In the genomic region with DNA sequence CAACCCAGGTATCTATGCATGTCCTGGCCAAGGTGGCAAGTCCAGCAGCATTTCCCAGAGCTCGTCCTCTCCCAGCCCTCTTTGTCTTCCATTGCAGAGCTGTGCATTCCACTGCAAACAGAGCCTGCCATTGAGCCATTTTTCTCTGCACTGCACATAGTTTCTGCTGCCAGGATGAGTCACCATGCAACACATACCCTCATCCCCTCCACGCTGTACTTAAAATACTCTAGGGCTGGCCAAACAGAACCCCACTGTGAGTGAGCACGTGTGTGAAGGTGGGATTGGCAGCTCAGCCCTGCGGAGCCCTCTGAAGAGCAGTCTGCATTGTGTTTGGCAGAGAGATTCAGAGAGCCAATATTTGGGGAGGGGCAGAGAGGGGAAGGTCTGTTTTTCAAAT, we compare ENCODE assay signal across 9 cellular contexts. TPM values are rescaled to one million over a fixed set of nuclear protein-coding genes. Genes with fewer than 3 reads are reported as not detected.
DNase-seq lines count a peak whose midpoint lies in the region; ATAC-seq and TF ChIP-seq lines count a peak whose summit lies in the region.
"Had no signal": no experiment of that assay in that cellular context is flagged by ENCODE, and none has a peak within 500 bp of the region (broad histone marks: within the 10 kb centered on the region; RNA-seq: fewer than 3 reads in every experiment).

No MANE protein-coding gene starts in this region.

- H3K9me3 ChIP-seq in CD8-positive, alpha-beta T cell (ENCODE audit: low read length): no peaks in the 10 kb centered on the region

- H3K4me1 ChIP-seq in CD8-positive, alpha-beta T cell (ENCODE audit: insufficient read depth, low read length): peaks cover 17% of the 10 kb centered on the region

- ATAC-seq in CD8-positive, alpha-beta T cell: no peak

- H3K4me3 ChIP-seq in CD8-positive, alpha-beta T cell (ENCODE audit: low read depth, low read length): no peak overlapping the region

- H3K36me3 Mint-ChIP-seq in CD8-positive, alpha-beta T cell: peaks cover 2% of the 10 kb centered on the region

- CTCF ChIA-PET in CD8-positive, alpha-beta T cell (lab: Charles Lee): no interaction called here

- H3K4me1 Mint-ChIP-seq in CD8-positive, alpha-beta T cell (ENCODE audit: low read depth): peaks cover 12% of the 10 kb centered on the region

- H3K27me3 Mint-ChIP-seq in CD8-positive, alpha-beta T cell (ENCODE audit: low read depth): peaks cover 4% of the 10 kb centered on the region

- DNase-seq in COR-L47 (lab: John Stamatoyannopoulos, UW) (peak; percentile 67), NCI-H2196 treated with DMSO at 0.1 percent for 48 hours (lab: John Stamatoyannopoulos, UW; ENCODE audit: unreplicated experiment) (peak; percentile 41), dedifferentiated amniotic fluid mesenchymal stem cell (ENCODE audit: extremely low spot score) (peak; percentile 67), myocyte (ENCODE audit: low read depth) (peak; percentile 71), HUDEP-2 (lab: John Stamatoyannopoulos, UW; ENCODE audit: unreplicated experiment in 76 of 76) (no peak), RPMI8226 (no peak), AML-193 (lab: John Stamatoyannopoulos, UW) (no peak)
- DNase-seq in CD8-positive, alpha-beta T cell: no peak

- POLR2A ChIA-PET in CD8-positive, alpha-beta T cell (lab: Charles Lee): no interaction called here

- H3K4me3 Mint-ChIP-seq in CD8-positive, alpha-beta T cell: no peak overlapping the region

- no peaks in the 10 kb centered on the region for H3K27me3 ChIP-seq in CD8-positive, alpha-beta T cell (ENCODE audit: insufficient read depth, low read length)

- no peak for TF ChIP-seq CTCF in CD8-positive, alpha-beta T cell (IDR thresholded peaks at IDR 0.05)

- no peaks in the 10 kb centered on the region for H3K9me3 Mint-ChIP-seq in CD8-positive, alpha-beta T cell

- H3K27ac Mint-ChIP-seq in CD8-positive, alpha-beta T cell: no peak overlapping the region

- no peak overlapping the region for H3K27ac ChIP-seq in CD8-positive, alpha-beta T cell (ENCODE audit: low read depth, low read length)
- H3K27ac ChIP-seq: HL-60 had no signal

- intact Hi-C loops in CD8-positive, alpha-beta T cell (cut with DNase I, micrococcal nuclease): loop anchor here (10.0 kb wide), 3 partner anchors 602 to 692 kb away; a partner anchor contains a TSS

- no peaks in the 10 kb centered on the region for H3K36me3 ChIP-seq in CD8-positive, alpha-beta T cell (ENCODE audit: insufficient read depth, low read length)

RNA-seq across cellular contexts. Expression of a gene that starts 3.9 kb away (rescaled TPM):
- total RNA-seq in myocyte: 25.7 and 63.9 TPM in 2 replicates
- polyA plus RNA-seq in myocyte (2012): 31.2 TPM
- total RNA-seq in CD8-positive, alpha-beta T cell: 1 to 10 TPM; 2.6 to 3.0 TPM

Comparison
In these comparisons a context has a peak if more than half of its experiments do, and no peak if none do; other contexts are left out.
1. DNase-seq: peak in COR-L47 (single experiment), NCI-H2196 treated with DMSO at 0.1 percent for 48 hours (single experiment), dedifferentiated amniotic fluid mesenchymal stem cell (single experiment) and myocyte (single experiment); none in HUDEP-2 (0 of 76), RPMI8226 (single experiment), CD8-positive, alpha-beta T cell (0 of 7) and AML-193 (0 of 2).